ENCODE assay signal across 8 cellular contexts in genomic region chr1:27600500-27601175, GRCh38. TPM values are rescaled to one million over a fixed set of nuclear protein-coding genes. Genes with fewer than 3 reads are reported as not detected.
A peak's percentile ranks its signal among the peaks of the same experiment; 100 is the strongest.
DNase-seq lines count a peak whose midpoint lies in the region; TF ChIP-seq lines count a peak whose summit lies in the region.

No MANE protein-coding gene starts in this region.

- peaks cover 35% of the 10 kb centered on the region for H3K4me1 Mint-ChIP-seq in progenitor cell of endocrine pancreas (ENCODE audit: low read depth)

- H3K27me3 ChIP-seq in DOHH2 (ENCODE audit: control insufficient read depth, low read length): no peaks in the 10 kb centered on the region
- no peaks in the 10 kb centered on the region for H3K27me3 ChIP-seq in colonic mucosa

- H3K9ac ChIP-seq in colonic mucosa (ENCODE audit: low read depth in 2 of 2, low read length in 2 of 2): no peak overlapping the region

- H3K9me3 Mint-ChIP-seq in progenitor cell of endocrine pancreas (ENCODE audit: low read depth): no peaks in the 10 kb centered on the region

- H3K36me3 ChIP-seq in DOHH2 (ENCODE audit: control insufficient read depth, low read length) (no peaks in the 10 kb centered on the region), colonic mucosa (no peaks in the 10 kb centered on the region)

- H3K9me3 ChIP-seq in DOHH2 (ENCODE audit: control insufficient read depth, insufficient read depth, low read length) (no peaks in the 10 kb centered on the region), colonic mucosa (no peaks in the 10 kb centered on the region)

- peak overlapping the region; percentile 56 for H3K4me3 Mint-ChIP-seq in progenitor cell of endocrine pancreas (ENCODE audit: low read depth)

- peaks cover 5% of the 10 kb centered on the region for H4K20me1 ChIP-seq in DOHH2 (ENCODE audit: control insufficient read depth, insufficient read depth, low read depth, low read length)

- H3K36me3 Mint-ChIP-seq in progenitor cell of endocrine pancreas (ENCODE audit: insufficient read depth): no peaks in the 10 kb centered on the region

- DNase-seq in NCI-H1694 treated with DMSO at 0.1 percent for 48 hours (lab: John Stamatoyannopoulos, UW) (peak; percentile 89), colonic mucosa (no peak), progenitor cell of endocrine pancreas (ENCODE audit: low spot score, unreplicated experiment) (no peak), NCI-H128 (lab: John Stamatoyannopoulos, UW; ENCODE audit: unreplicated experiment) (no peak), SKM-1 (lab: John Stamatoyannopoulos, UW; ENCODE audit: unreplicated experiment) (no peak), HK-2 (ENCODE audit: unreplicated experiment) (no peak), SHP77 (lab: John Stamatoyannopoulos, UW) (no peak)

- peaks cover 15% of the 10 kb centered on the region for H3F3A ChIP-seq in DOHH2 (ENCODE audit: control insufficient read depth, insufficient read depth)

- TF ChIP-seq CTCF in DOHH2 (IDR thresholded peaks at IDR 0.05; ENCODE audit: low read depth, low read length, poor library complexity, severe bottlenecking) (peak; percentile 28), colonic mucosa (IDR thresholded peaks at IDR 0.05) (no peak), progenitor cell of endocrine pancreas (IDR thresholded peaks at IDR 0.05; ENCODE audit: unreplicated experiment) (no peak)

- peak overlapping the region; percentile 19 for H3K27ac Mint-ChIP-seq in progenitor cell of endocrine pancreas

- H3K27ac ChIP-seq in DOHH2 (ENCODE audit: low read depth, low read length) (no peak overlapping the region), colonic mucosa (peak overlapping the region; percentile 18)

- H3K27me3 Mint-ChIP-seq in progenitor cell of endocrine pancreas: peaks cover 6% of the 10 kb centered on the region

- H3K4me1 ChIP-seq in DOHH2 (ENCODE audit: control insufficient read depth, low read length) (peaks cover 69% of the 10 kb centered on the region), colonic mucosa (peaks cover 5% of the 10 kb centered on the region)

- H3K4me3 ChIP-seq in DOHH2 (ENCODE audit: low read length) (0 out of 2 replicates have a peak overlapping the region, but pooled peaks have one; percentile 1), colonic mucosa (no peak overlapping the region)

- intact Hi-C loops in colonic mucosa (cut with DNase I): loop anchor here (10.0 kb wide), 1 partner anchor 296 kb away; no protein-coding TSS in a partner anchor

- peaks cover 26% of the 10 kb centered on the region for H3K79me2 ChIP-seq in DOHH2 (ENCODE audit: control insufficient read depth, low read length)

- peak overlapping the region; percentile 79 for H3K4me2 ChIP-seq in DOHH2 (ENCODE audit: low read length)

- no peaks in the 10 kb centered on the region for H3K9me2 ChIP-seq in DOHH2 (replicated peaks; ENCODE audit: control insufficient read depth, low read length)

RNA-seq across cellular contexts. Expression of gene AHDC1, which starts 3.3 kb away (rescaled TPM):
- total RNA-seq in colonic mucosa (10 to 100 TPM; 18.4 to 26.8 TPM), progenitor cell of endocrine pancreas (53.3 and 56.3 TPM in 2 replicates)

RNA-seq across cellular contexts. Expression of gene FGR, which starts 34.3 kb away (rescaled TPM):
- 1 to 10 TPM; 1.4 to 2.0 TPM for total RNA-seq in colonic mucosa
- not detected in 2 replicates for total RNA-seq in progenitor cell of endocrine pancreas
